In the genomic region with DNA sequence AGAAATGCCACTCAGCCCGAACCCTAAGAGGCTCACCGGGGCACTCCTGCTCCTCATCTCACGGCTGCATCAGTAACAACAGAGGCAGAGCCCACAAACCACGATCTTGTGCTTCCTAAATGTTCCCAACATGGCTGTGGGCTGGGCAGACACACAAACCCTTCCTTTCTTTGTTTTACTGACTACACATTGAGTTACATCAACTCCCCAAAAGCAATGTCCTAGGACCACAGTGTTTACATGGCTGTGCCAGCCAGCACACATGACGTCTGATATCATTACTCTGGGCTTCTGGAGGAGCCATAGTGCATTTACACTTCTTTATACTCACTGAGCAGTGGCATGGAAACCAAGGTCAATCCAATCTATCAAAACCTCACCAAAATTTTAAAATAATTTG, we compare ENCODE assay signal across 10 cellular contexts.
DNase-seq lines count a peak whose midpoint lies in the region; ATAC-seq and TF ChIP-seq lines count a peak whose summit lies in the region.
"Had no signal": no experiment of that assay in that cellular context is flagged by ENCODE, and none has a peak within 500 bp of the region (broad histone marks: within the 10 kb centered on the region; RNA-seq: fewer than 3 reads in every experiment).

No MANE protein-coding gene starts in this region.

- 60 to 65% methylated on average over 5 of the region's 5 CpGs for WGBS in lung, 2 donors

- H3K4me1 ChIP-seq in colonic mucosa (no peaks in the 10 kb centered on the region), lung (ENCODE audit: control insufficient read depth in 2 of 2, insufficient read depth in 2 of 2, low read length in 2 of 2) (peaks cover 5 to 15% of the 10 kb centered on the region in 2 donors)

- CTCF ChIA-PET in Calu3 (lab: Charles Lee) = no interaction called here

- H3K4me1 Mint-ChIP-seq in HFFc6 (ENCODE audit: low read depth) = peaks cover 63% of the 10 kb centered on the region
- H3K4me1 Mint-ChIP-seq in Calu3 (ENCODE audit: low read depth, unreplicated experiment) = no peaks in the 10 kb centered on the region

- no peaks in the 10 kb centered on the region for H3K9me3 Mint-ChIP-seq in HFFc6
- peaks cover 3% of the 10 kb centered on the region for H3K9me3 Mint-ChIP-seq in Calu3 (ENCODE audit: low read depth, unreplicated experiment)

- H3K9me3 ChIP-seq in colonic mucosa (no peaks in the 10 kb centered on the region), lung (ENCODE audit: control insufficient read depth in 2 of 2, insufficient read depth in 1 of 2, low read length in 1 of 2) (peaks cover 0 to 2% of the 10 kb centered on the region in 2 donors)

- ATAC-seq in lung (ENCODE audit: insufficient read depth, low FRiP score) = no peak

- peak; percentile 8 for DNase-seq in HFFc6
- no peak for DNase-seq in colonic mucosa
- DNase-seq in lung (ENCODE audit: low spot score) = no peak
- no peak for DNase-seq in effector CD8-positive, alpha-beta T cell (lab: John Stamatoyannopoulos, UW)
- DNase-seq in NCI-H748 (lab: John Stamatoyannopoulos, UW; ENCODE audit: unreplicated experiment) = no peak
- no peak for DNase-seq in Calu3
- DNase-seq in NCI-H345 treated with DMSO at 0.1 percent for 48 hours (lab: John Stamatoyannopoulos, UW; ENCODE audit: unreplicated experiment) = no peak
- DNase-seq: activated T-cell treated with anti-CD3 and anti-CD28 coated beads, Interleukin-2, amount 50 U/mL, for 48 hours; NCI-H2081 treated with DMSO at 0.1 percent for 48 hours had no signal

- intact Hi-C loops in colonic mucosa (cut with DNase I) = no loop called here
- intact Hi-C loops in Calu3 (cut with micrococcal nuclease; ENCODE audit: unreplicated experiment) = no loop called here

- H3K36me3 Mint-ChIP-seq in HFFc6 (ENCODE audit: low read depth) (no peaks in the 10 kb centered on the region), Calu3 (ENCODE audit: insufficient read depth, unreplicated experiment) (peaks cover 8% of the 10 kb centered on the region)

- no TSS peak for BruUV-seq in Calu3 (replicated peaks; lab: Mats Ljungman, UMichigan)

- H3K36me3 ChIP-seq in colonic mucosa (no peaks in the 10 kb centered on the region), lung (ENCODE audit: control insufficient read depth in 2 of 2, insufficient read depth in 2 of 2, low read length in 2 of 2) (no peaks in the 10 kb centered on the region)

- H3K4me3 Mint-ChIP-seq in HFFc6 (peak overlapping the region; percentile 70), Calu3 (ENCODE audit: low read depth, unreplicated experiment) (no peak overlapping the region)

- H3K27me3 ChIP-seq in colonic mucosa (no peaks in the 10 kb centered on the region), lung (ENCODE audit: control insufficient read depth, insufficient read depth) (no peaks in the 10 kb centered on the region)

- peak overlapping the region; percentile 10 for H3K27ac ChIP-seq in colonic mucosa
- H3K27ac ChIP-seq in lung (ENCODE audit: low read depth in 1 of 2, low read length in 1 of 2) = peak overlapping the region; percentile 8 to 48
- peak overlapping the region; percentile 40 for H3K27ac ChIP-seq in temporal lobe (ENCODE audit: low read depth, low read length)

- H3K4me3 ChIP-seq in colonic mucosa (no peak overlapping the region), lung (no peak overlapping the region)

- no peaks in the 10 kb centered on the region for H3K27me3 Mint-ChIP-seq in HFFc6 (ENCODE audit: insufficient read depth)
- no peaks in the 10 kb centered on the region for H3K27me3 Mint-ChIP-seq in Calu3 (ENCODE audit: unreplicated experiment)

- H3K9ac ChIP-seq in colonic mucosa (ENCODE audit: low read depth in 2 of 2, low read length in 2 of 2) = peak overlapping the region in 1 of 2 donors; percentile 4

- peak overlapping the region; percentile 96 for H3K27ac Mint-ChIP-seq in HFFc6
- no peak overlapping the region for H3K27ac Mint-ChIP-seq in Calu3 (ENCODE audit: unreplicated experiment)

- TF ChIP-seq CTCF in HFFc6 (IDR thresholded peaks at IDR 0.05) (no peak), colonic mucosa (IDR thresholded peaks at IDR 0.05) (no peak), lung (IDR thresholded peaks at IDR 0.05; ENCODE audit: control extremely low read depth, extremely low read depth) (no peak), Calu3 (IDR thresholded peaks at IDR 0.05; ENCODE audit: unreplicated experiment) (no peak)
